ENCODE assay signal across 32 cellular contexts in the genomic region with DNA sequence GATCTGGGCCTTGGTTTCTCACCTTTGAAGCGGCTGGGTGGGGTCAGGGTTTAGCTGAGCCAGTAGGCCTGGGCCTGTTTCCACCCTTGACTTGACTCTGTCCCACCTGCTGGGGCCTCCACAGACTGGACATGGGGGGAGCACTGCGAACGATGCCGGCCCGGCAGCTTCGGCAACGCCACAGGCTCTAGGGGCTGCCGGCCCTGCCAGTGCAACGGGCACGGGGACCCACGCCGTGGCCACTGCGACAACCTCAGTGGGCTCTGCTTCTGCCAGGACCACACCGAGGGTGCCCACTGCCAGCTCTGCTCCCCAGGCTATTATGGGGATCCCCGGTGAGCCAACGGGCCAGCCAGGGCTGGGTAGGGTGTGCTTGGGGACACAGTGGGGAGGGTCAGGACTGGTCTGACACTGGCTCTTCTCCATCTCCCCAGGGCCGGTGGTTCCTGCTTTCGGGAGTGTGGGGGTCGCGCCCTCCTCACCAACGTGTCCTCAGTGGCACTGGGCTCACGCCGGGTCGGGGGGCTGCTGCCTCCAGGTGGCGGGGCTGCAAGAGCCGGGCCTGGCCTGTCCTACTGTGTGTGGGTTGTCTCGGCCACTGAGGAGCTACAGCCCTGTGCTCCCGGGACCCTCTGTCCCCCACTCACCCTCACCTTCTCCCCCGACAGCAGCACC. TPM values are rescaled to one million over a fixed set of nuclear protein-coding genes. Genes with fewer than 3 reads are reported as not detected.
"Had no signal": no experiment of that assay in that cellular context is flagged by ENCODE, and none has a peak within 500 bp of the region (broad histone marks: within the 10 kb centered on the region; RNA-seq: fewer than 3 reads in every experiment).

No MANE protein-coding gene starts in this region.

- H3K9me3 ChIP-seq: adrenal gland, ascending aorta, esophagus muscularis mucosa, heart left ventricle, left lung, lower lobe of right lung, ovary, suprapubic skin, tibial nerve had no signal

- H3K27ac ChIP-seq: adrenal gland, ascending aorta, brain microvascular endothelial cell, esophagus muscularis mucosa, foreskin keratinocyte, heart left ventricle, left lung, lower lobe of right lung, ovary, suprapubic skin, tibial nerve, VCaP had no signal

- H3K27me3 ChIP-seq: adrenal gland, ascending aorta, brain microvascular endothelial cell, esophagus muscularis mucosa, foreskin keratinocyte, heart left ventricle, left lung, ovary, suprapubic skin, tibial nerve had no signal

- H3K27me3 Mint-ChIP-seq: activated naive CD8-positive, alpha-beta T cell treated with anti-CD3 and anti-CD28 coated beads for 36 hours; naive thymus-derived CD8-positive, alpha-beta T cell; progenitor cell of endocrine pancreas had no signal

- H3K4me3 ChIP-seq: adrenal gland, ascending aorta, esophagus muscularis mucosa, heart left ventricle, left lung, lower lobe of right lung, ovary, smooth muscle cell, suprapubic skin, tibial nerve had no signal

- FAIRE-seq: TTC549 had no signal

- DNase-seq: activated CD4-positive, alpha-beta T cell treated with anti-CD3 and anti-CD28 coated beads for 48 hours; activated CD4-positive, alpha-beta T cell treated with anti-CD3 and anti-CD28 coated beads, Interleukin-2, amount 50 U/mL, for 48 hours; activated CD8-positive, alpha-beta memory T cell treated with anti-CD3 and anti-CD28 coated beads for 24 hours; activated effector memory CD4-positive, alpha-beta T cell treated with anti-CD3 and anti-CD28 coated beads, Interleukin-2, amount 50 U/mL, for 16 hours; activated naive CD4-positive, alpha-beta T cell treated with anti-CD3 and anti-CD28 coated beads for 36 hours; adrenal gland; brain microvascular endothelial cell; cortex of kidney; foreskin keratinocyte; heart left ventricle; kidney glomerular epithelial cell; left lung; lower lobe of right lung; mesenchymal stem cell; naive thymus-derived CD8-positive, alpha-beta T cell; ovary; stimulated activated CD4-positive, alpha-beta T cell treated with anti-CD3 and anti-CD28 coated beads, Interleukin-1b, Interleukin-23, amount 100 ng/mL, for 48 hours; stimulated activated CD4-positive, alpha-beta T cell treated with anti-CD3 and anti-CD28 coated beads, Interleukin-4, amount 100 ng/mL, for 4 hours; stimulated activated naive CD4-positive, alpha-beta T cell; T-helper 9 cell had no signal

- H3K4me1 Mint-ChIP-seq: activated naive CD8-positive, alpha-beta T cell treated with anti-CD3 and anti-CD28 coated beads for 36 hours had no signal

- H3K4me3 Mint-ChIP-seq: activated naive CD4-positive, alpha-beta T cell treated with anti-CD3 and anti-CD28 coated beads for 36 hours; activated naive CD8-positive, alpha-beta T cell treated with anti-CD3 and anti-CD28 coated beads for 36 hours; naive thymus-derived CD8-positive, alpha-beta T cell had no signal

- ATAC-seq: foreskin keratinocyte; heart left ventricle; left lung; lower lobe of right lung; naive thymus-derived CD8-positive, alpha-beta T cell had no signal

- H3K36me3 ChIP-seq: ovary had no signal

- H3K9me3 Mint-ChIP-seq: activated naive CD4-positive, alpha-beta T cell treated with anti-CD3 and anti-CD28 coated beads for 36 hours; activated naive CD8-positive, alpha-beta T cell treated with anti-CD3 and anti-CD28 coated beads for 36 hours; naive thymus-derived CD8-positive, alpha-beta T cell had no signal

- H3K27ac Mint-ChIP-seq: activated naive CD4-positive, alpha-beta T cell treated with anti-CD3 and anti-CD28 coated beads for 36 hours; activated naive CD8-positive, alpha-beta T cell treated with anti-CD3 and anti-CD28 coated beads for 36 hours; progenitor cell of endocrine pancreas had no signal

- H3K4me1 ChIP-seq: adrenal gland, ascending aorta, esophagus muscularis mucosa, foreskin keratinocyte, heart left ventricle, left lung, lower lobe of right lung, suprapubic skin, tibial nerve had no signal

- H3K4me2 ChIP-seq: smooth muscle cell had no signal

RNA-seq across cellular contexts. Expression of gene CNFN, which starts 36.6 kb away (rescaled TPM):
- total RNA-seq: activated naive CD4-positive, alpha-beta T cell treated with anti-CD3 and anti-CD28 coated beads for 36 hours; activated naive CD8-positive, alpha-beta T cell treated with anti-CD3 and anti-CD28 coated beads for 36 hours; ascending aorta; chondrocyte; lower lobe of right lung; naive thymus-derived CD8-positive, alpha-beta T cell; ovary; renal cortical epithelial cell; T-helper 1 cell treated with Interleukin-12 subunit alpha and Interleukin-12 subunit beta and Interleukin-4 antibody, amounts not matched to agents 30 ng/mL and 1 ng/mL, for 36 hours had no signal

RNA-seq across cellular contexts. Expression of gene TMEM145, which starts 40.4 kb away (rescaled TPM):
- total RNA-seq: activated naive CD4-positive, alpha-beta T cell treated with anti-CD3 and anti-CD28 coated beads for 36 hours; ascending aorta; esophagus muscularis mucosa; foreskin keratinocyte; lower lobe of right lung; naive thymus-derived CD8-positive, alpha-beta T cell; renal cortical epithelial cell; smooth muscle cell had no signal
- polyA plus RNA-seq: naive thymus-derived CD8-positive, alpha-beta T cell had no signal

RNA-seq across cellular contexts. Expression of gene PRR19, which starts 51.5 kb away (rescaled TPM):
- total RNA-seq: ascending aorta had no signal
